ENCODE assay signal across 18 cellular contexts in genomic region chr9:130354806-130355205, GRCh38.
"Had no signal": no experiment of that assay in that cellular context is flagged by ENCODE, and none has a peak within 500 bp of the region (broad histone marks: within the 10 kb centered on the region; RNA-seq: fewer than 3 reads in every experiment).

No MANE protein-coding gene starts in this region.

- H3K27ac Mint-ChIP-seq: dendritic cell treated with granulocyte-macrophage colony-stimulating factor and Interleukin-4, amounts not matched to agents 40 ng/mL and 50 ng/mL, for 4 days; naive thymus-derived CD4-positive, alpha-beta T cell; nephron progenitor cell; stimulated activated naive CD8-positive, alpha-beta T cell treated with anti-CD3 and anti-CD28 coated beads, Interleukin-15, amount 100 ng/mL, for 72 hours had no signal

- DNase-seq: cerebellar nuclear complex; foreskin keratinocyte; head of caudate nucleus; hypothalamus; islet precursor cell; mammary epithelial cell; naive thymus-derived CD4-positive, alpha-beta T cell; nephron progenitor cell; stimulated activated CD4-positive, alpha-beta T cell treated with anti-CD3 and anti-CD28 coated beads, Interleukin-2, amount 100 ng/mL, for 48 hours; stimulated activated naive CD8-positive, alpha-beta T cell treated with anti-CD3 and anti-CD28 coated beads, Interleukin-15, amount 100 ng/mL, for 72 hours; trophoblast cell had no signal

- H3K4me2 ChIP-seq: smooth muscle cell had no signal

- H3K4me1 ChIP-seq: foreskin keratinocyte had no signal

- H3K36me3 ChIP-seq: cardiac muscle cell, neutrophil, thoracic aorta had no signal

- H3K27me3 Mint-ChIP-seq: dendritic cell treated with granulocyte-macrophage colony-stimulating factor and Interleukin-4, amounts not matched to agents 40 ng/mL and 50 ng/mL, for 4 days; naive thymus-derived CD4-positive, alpha-beta T cell; stimulated activated naive CD8-positive, alpha-beta T cell treated with anti-CD3 and anti-CD28 coated beads, Interleukin-15, amount 100 ng/mL, for 72 hours had no signal

- H3K27ac ChIP-seq: cardiac muscle cell, foreskin keratinocyte, neutrophil, thoracic aorta had no signal

- H3K9me3 ChIP-seq: neutrophil, thoracic aorta had no signal

- H3K4me1 Mint-ChIP-seq: stimulated activated naive CD8-positive, alpha-beta T cell treated with anti-CD3 and anti-CD28 coated beads, Interleukin-15, amount 100 ng/mL, for 72 hours had no signal

- H3K36me3 Mint-ChIP-seq: naive thymus-derived CD4-positive, alpha-beta T cell had no signal

- ATAC-seq: foreskin keratinocyte; stimulated activated naive CD8-positive, alpha-beta T cell treated with anti-CD3 and anti-CD28 coated beads, Interleukin-15, amount 100 ng/mL, for 72 hours had no signal

- H3K4me3 Mint-ChIP-seq: dendritic cell treated with granulocyte-macrophage colony-stimulating factor and Interleukin-4, amounts not matched to agents 40 ng/mL and 50 ng/mL, for 4 days; naive thymus-derived CD4-positive, alpha-beta T cell; nephron progenitor cell; stimulated activated naive CD8-positive, alpha-beta T cell treated with anti-CD3 and anti-CD28 coated beads, Interleukin-15, amount 100 ng/mL, for 72 hours had no signal

- FAIRE-seq: colon, urothelium cell line had no signal

- H3K27me3 ChIP-seq: cardiac muscle cell, foreskin keratinocyte, neutrophil had no signal

- H3K9me3 Mint-ChIP-seq: dendritic cell treated with granulocyte-macrophage colony-stimulating factor and Interleukin-4, amounts not matched to agents 40 ng/mL and 50 ng/mL, for 4 days; naive thymus-derived CD4-positive, alpha-beta T cell; nephron progenitor cell; stimulated activated naive CD8-positive, alpha-beta T cell treated with anti-CD3 and anti-CD28 coated beads, Interleukin-15, amount 100 ng/mL, for 72 hours had no signal

- H3K4me3 ChIP-seq: cardiac muscle cell, smooth muscle cell, thoracic aorta had no signal
